In genomic region chr17:18411377-18411864, GRCh38 we compare ENCODE assay signal across 8 cellular contexts. TPM values are rescaled to one million over a fixed set of nuclear protein-coding genes. Genes with fewer than 3 reads are reported as not detected.
A peak's percentile ranks its signal among the peaks of the same experiment; 100 is the strongest.
DNase-seq lines count a peak whose midpoint lies in the region; TF ChIP-seq lines count a peak whose summit lies in the region.
"Not testable (repeated sequence)": the region's sequence is repeated elsewhere in the genome, so short reads cannot be mapped to it uniquely, and the experiment has no call there.

No MANE protein-coding gene starts in this region.

- intact Hi-C loops in testis (cut with DNase I; ENCODE audit: low total_unique reads): not testable (repeated sequence)

- H3K9me3 Mint-ChIP-seq in endothelial cell (ENCODE audit: unreplicated experiment): not testable (repeated sequence)

- not testable (repeated sequence) for H3K27me3 ChIP-seq in DOHH2 (ENCODE audit: control insufficient read depth, low read length); HUES64 (ENCODE audit: insufficient read depth, low read length); kidney epithelial cell (ENCODE audit: control insufficient read depth, insufficient read depth, low read length); testis

- H3K36me3 Mint-ChIP-seq in endothelial cell (ENCODE audit: low read depth, unreplicated experiment): not testable (repeated sequence)

- peaks cover 12% of the 10 kb centered on the region for H3K4me1 Mint-ChIP-seq in endothelial cell (ENCODE audit: unreplicated experiment)

- H3K27me3 Mint-ChIP-seq in endothelial cell (ENCODE audit: unreplicated experiment): not testable (repeated sequence)

- not testable (repeated sequence) for H3K36me3 ChIP-seq in DOHH2 (ENCODE audit: control insufficient read depth, low read length); HUES64 (ENCODE audit: insufficient read depth, low read length); kidney epithelial cell (ENCODE audit: control insufficient read depth, insufficient read depth, low read length); testis (ENCODE audit: low read depth, missing control alignments)

- not testable (repeated sequence) for H3F3A ChIP-seq in DOHH2 (ENCODE audit: control insufficient read depth, insufficient read depth)

- H3K79me2 ChIP-seq in DOHH2 (ENCODE audit: control insufficient read depth, low read length): not testable (repeated sequence)

- H3K27ac ChIP-seq in DOHH2 (ENCODE audit: low read depth, low read length): peak overlapping the region; percentile 72
- peak overlapping the region; percentile 84; the same call in 1 of the 2 replicates for H3K27ac ChIP-seq in HUES64 (ENCODE audit: low read depth, low read length)
- H3K27ac ChIP-seq in testis: peak overlapping the region; percentile 84 to 88

- TF ChIP-seq CTCF in DOHH2 (IDR thresholded peaks at IDR 0.05; ENCODE audit: low read depth, low read length, poor library complexity, severe bottlenecking); endothelial cell (IDR thresholded peaks at IDR 0.05; ENCODE audit: unreplicated experiment); kidney epithelial cell (IDR thresholded peaks at IDR 0.05; ENCODE audit: insufficient read depth, low read length, poor library complexity, severe bottlenecking); testis (IDR thresholded peaks at IDR 0.05): not testable (repeated sequence)

- H3K4me3 Mint-ChIP-seq in endothelial cell (ENCODE audit: unreplicated experiment): peak overlapping the region; percentile 94

- H3K9ac ChIP-seq in HUES64 (ENCODE audit: low read depth, low read length): peak overlapping the region; percentile 88

- under 1% methylated on average over 23 of the region's 25 CpGs for WGBS in HUES64
- WGBS in testis, 2 donors: 0 to 2% methylated on average over 24 to 25 of the region's 25 CpGs

- H3K27ac Mint-ChIP-seq in endothelial cell (ENCODE audit: unreplicated experiment): peak overlapping the region; percentile 87

- not testable (repeated sequence) for H4K20me1 ChIP-seq in DOHH2 (ENCODE audit: control insufficient read depth, insufficient read depth, low read depth, low read length)

- DNase-seq in SK-N-DZ (ENCODE audit: low spot score) (peak; percentile 47), endothelial cell (ENCODE audit: low spot score) (peak; percentile 26), putamen (ENCODE audit: low spot score) (peak; percentile 63), testis (peak; percentile 24)
- DNase-seq in activated effector memory CD4-positive, alpha-beta T cell treated with anti-CD3 and anti-CD28 coated beads, Interleukin-2, amount 50 U/mL, for 16 hours: peak; percentile 68
- not testable (repeated sequence) for DNase-seq in kidney epithelial cell (ENCODE audit: low read depth)

- H3K4me2 ChIP-seq in DOHH2 (ENCODE audit: low read length): peak overlapping the region; percentile 37; the same call in 1 of the 2 replicates

- H3K9me3 ChIP-seq in DOHH2 (ENCODE audit: control insufficient read depth, insufficient read depth, low read length); HUES64 (ENCODE audit: insufficient read depth, low read depth, low read length); testis: not testable (repeated sequence)

- H3K4me1 ChIP-seq in DOHH2 (ENCODE audit: control insufficient read depth, low read length): peaks cover 18% of the 10 kb centered on the region
- H3K4me1 ChIP-seq in HUES64 (ENCODE audit: insufficient read depth, low read length); testis: not testable (repeated sequence)

- TF ChIP-seq POLR2A in testis (IDR thresholded peaks at IDR 0.05): not testable (repeated sequence)

- H3K9me2 ChIP-seq in DOHH2 (replicated peaks; ENCODE audit: control insufficient read depth, low read length): not testable (repeated sequence)

- H3K4me3 ChIP-seq in DOHH2 (ENCODE audit: low read length): peak overlapping the region; percentile 75
- H3K4me3 ChIP-seq in HUES64 (ENCODE audit: low read length): peak overlapping the region; percentile 64
- H3K4me3 ChIP-seq in kidney epithelial cell (ENCODE audit: low read depth, low read length): peak overlapping the region; percentile 60
- peak overlapping the region; percentile 49 to 62 for H3K4me3 ChIP-seq in testis

RNA-seq across cellular contexts. Expression of gene EVPLL, which starts 33.8 kb away (rescaled TPM):
- polyA plus RNA-seq in HUES64 (2013, experiment 1 of 2): not detected
- not detected for polyA plus RNA-seq in HUES64 (2013, experiment 2 of 2)
- polyA plus RNA-seq in SK-N-DZ (2014; cell fraction: cytosol; rRNA removed): 0.06 TPM in 1 of 2 replicates, not detected in the other
- 0.21 and 0.31 TPM in 2 replicates for polyA plus RNA-seq in SK-N-DZ (2014; cell fraction: nucleus; rRNA removed)
- total RNA-seq in endothelial cell (ENCODE audit: unreplicated experiment) (not detected), kidney epithelial cell (1.1 TPM in 1 of 2 replicates, not detected in the other), testis (1 to 10 TPM; 1.7 to 2.7 TPM)
- polyA plus RNA-seq in testis (ENCODE audit: insufficient read depth, low read depth, low replicate concordance): 2.5 TPM

RNA-seq across cellular contexts. Expression of gene SHMT1, which starts 48.1 kb away (rescaled TPM):
- 32.5 TPM for polyA plus RNA-seq in HUES64 (2013, experiment 1 of 2)
- polyA plus RNA-seq in HUES64 (2013, experiment 2 of 2): 36.1 TPM
- polyA plus RNA-seq in SK-N-DZ (2014; cell fraction: cytosol; rRNA removed): 50.0 and 51.4 TPM in 2 replicates
- 50.8 and 61.2 TPM in 2 replicates for polyA plus RNA-seq in SK-N-DZ (2014; cell fraction: nucleus; rRNA removed)
- total RNA-seq in endothelial cell (ENCODE audit: unreplicated experiment) (18.9 TPM), kidney epithelial cell (13.0 and 15.5 TPM in 2 replicates), testis (10 to 100 TPM; 36.4 to 48.1 TPM)
- 45.9 TPM for polyA plus RNA-seq in testis (ENCODE audit: insufficient read depth, low read depth, low replicate concordance)
